ENCODE assay signal across 14 cellular contexts in the genomic region with DNA sequence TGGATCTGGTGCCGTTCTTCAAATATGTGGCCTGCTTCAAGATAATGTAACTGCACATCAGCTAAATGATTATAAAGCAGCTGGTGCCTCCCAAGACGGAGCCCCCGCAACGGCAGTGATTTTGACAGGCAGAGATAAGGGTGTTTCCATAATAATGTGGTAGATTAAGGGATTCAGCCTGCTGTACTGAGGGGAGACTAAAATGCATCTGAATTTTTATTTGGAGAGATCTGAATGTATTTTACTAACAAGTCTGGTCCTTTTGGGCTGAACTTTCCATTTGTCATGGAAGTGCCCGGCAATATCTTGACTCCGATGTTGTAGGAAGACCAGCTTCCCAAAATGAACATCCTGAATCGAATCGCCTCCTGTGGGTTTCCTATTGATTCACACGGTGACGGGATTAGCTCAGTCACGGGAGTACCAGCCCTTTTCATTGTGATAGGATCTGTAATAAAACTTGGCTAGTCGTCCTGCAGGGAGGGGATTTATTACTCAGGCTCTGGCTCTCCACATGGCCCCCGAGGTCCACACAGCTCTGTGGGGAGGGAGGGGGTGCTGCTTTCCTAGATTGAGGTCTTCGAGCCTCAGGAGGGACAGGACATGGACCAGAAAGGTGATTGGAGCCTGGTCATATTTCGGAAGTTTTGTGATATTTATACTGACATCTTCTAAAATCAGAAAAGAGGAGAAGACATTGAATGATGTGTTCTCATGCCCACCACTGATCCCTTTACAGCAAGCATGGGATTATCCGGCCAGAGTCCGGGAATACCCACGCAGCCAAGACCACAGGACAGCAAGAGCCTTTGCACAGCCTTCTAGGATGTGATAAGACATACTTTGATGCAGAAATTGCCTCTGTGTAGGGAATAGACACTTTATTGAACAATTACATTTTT.
"Had no signal": no experiment of that assay in that cellular context is flagged by ENCODE, and none has a peak within 500 bp of the region (broad histone marks: within the 10 kb centered on the region; RNA-seq: fewer than 3 reads in every experiment).

No MANE protein-coding gene starts in this region.

- H3K9me3 ChIP-seq: tibial artery had no signal

- H3K36me3 Mint-ChIP-seq: memory B cell, natural killer cell had no signal

- H3K4me3 Mint-ChIP-seq: activated CD8-positive, alpha-beta T cell treated with anti-CD3 and anti-CD28 coated beads for 36 hours; dendritic cell treated with granulocyte-macrophage colony-stimulating factor and Interleukin-4, amounts not matched to agents 40 ng/mL and 50 ng/mL, for 4 days; memory B cell had no signal

- H3K4me3 ChIP-seq: SK-N-MC, tibial artery had no signal

- H3K9me3 Mint-ChIP-seq: activated CD8-positive, alpha-beta T cell treated with anti-CD3 and anti-CD28 coated beads for 36 hours; dendritic cell treated with granulocyte-macrophage colony-stimulating factor and Interleukin-4, amounts not matched to agents 40 ng/mL and 50 ng/mL, for 4 days; natural killer cell; stimulated activated naive CD8-positive, alpha-beta T cell treated with anti-CD3 and anti-CD28 coated beads, Interleukin-15, amount 100 ng/mL, for 72 hours had no signal

- H3K27ac ChIP-seq: SK-N-MC, tibial artery, VCaP had no signal

- H3K36me3 ChIP-seq: tibial artery had no signal

- DNase-seq: activated CD8-positive, alpha-beta memory T cell treated with anti-CD3 and anti-CD28 coated beads, Interleukin-2, amount 50 U/mL, for 4 hours; activated CD8-positive, alpha-beta T cell treated with anti-CD3 and anti-CD28 coated beads for 36 hours; activated naive CD4-positive, alpha-beta T cell; central memory CD4-positive, alpha-beta T cell; left colon; natural killer cell; stimulated activated CD4-positive, alpha-beta T cell treated with anti-CD3 and anti-CD28 coated beads, Interleukin-2, amount 100 ng/mL, for 48 hours; stimulated activated naive CD8-positive, alpha-beta T cell treated with anti-CD3 and anti-CD28 coated beads, Interleukin-15, amount 100 ng/mL, for 72 hours; T-helper 1 cell; tibial artery had no signal

- H3K27ac Mint-ChIP-seq: activated CD8-positive, alpha-beta T cell treated with anti-CD3 and anti-CD28 coated beads for 36 hours; dendritic cell treated with granulocyte-macrophage colony-stimulating factor and Interleukin-4, amounts not matched to agents 40 ng/mL and 50 ng/mL, for 4 days; memory B cell; natural killer cell; stimulated activated naive CD8-positive, alpha-beta T cell treated with anti-CD3 and anti-CD28 coated beads, Interleukin-15, amount 100 ng/mL, for 72 hours had no signal
